In the genomic region with DNA sequence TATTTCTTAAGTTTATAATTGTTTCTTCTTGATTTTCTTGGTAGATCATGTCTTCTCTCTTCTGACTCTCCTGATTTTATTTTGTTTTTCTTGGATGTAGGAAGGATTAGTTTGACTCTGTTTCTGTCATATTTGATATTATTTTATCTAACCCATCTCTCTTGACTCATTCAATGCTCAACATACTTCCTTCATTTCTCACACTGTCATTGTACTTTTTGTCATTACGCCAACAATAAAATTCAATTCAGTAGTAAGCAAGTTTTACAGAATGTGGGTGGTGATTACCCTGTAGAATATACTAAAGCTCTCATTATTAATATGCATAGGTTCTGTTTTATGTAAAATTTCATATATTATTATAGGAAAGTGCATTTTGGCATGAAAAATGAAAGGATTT, we compare ENCODE assay signal across 29 cellular contexts.
"Had no signal": no experiment of that assay in that cellular context is flagged by ENCODE, and none has a peak within 500 bp of the region (broad histone marks: within the 10 kb centered on the region; RNA-seq: fewer than 3 reads in every experiment).

No MANE protein-coding gene starts in this region.

- H3K27ac ChIP-seq: cardiac muscle cell, PC-9, RWPE1, WERI-Rb-1 had no signal

- H3K36me3 ChIP-seq: cardiac muscle cell, MG63, WERI-Rb-1 had no signal

- H3K9me3 ChIP-seq: MG63 had no signal

- FAIRE-seq: RCC 7860 had no signal

- ATAC-seq: activated CD8-positive, alpha-beta T cell treated with anti-CD3 and anti-CD28 coated beads, Interleukin-2, amount 10 ng/mL, durations not matched to agents 7 days and 5 days; activated naive CD4-positive, alpha-beta T cell treated with anti-CD3 and anti-CD28 coated beads, Interleukin-2, amount 50 U/mL, for 72 hours had no signal

- DNase-seq: activated CD4-positive, alpha-beta T cell treated with anti-CD3 and anti-CD28 coated beads, Interleukin-2, amount 10 ng/mL, durations not matched to agents 24 days and 14 days; activated CD4-positive, alpha-beta T cell treated with anti-CD3 and anti-CD28 coated beads, Interleukin-2, amount 50 U/mL, for 48 hours; activated CD4-positive, CD25-positive, alpha-beta regulatory T cell; activated CD8-positive, alpha-beta T cell treated with anti-CD3 and anti-CD28 coated beads, Interleukin-2, amount 10 ng/mL, durations not matched to agents 7 days and 5 days; activated gamma-delta T cell; activated naive CD4-positive, alpha-beta T cell treated with Interleukin-2 at 50 U/mL for 16 hours; activated T-cell treated with anti-CD3 and anti-CD28 coated beads, Interleukin-2, amount 50 U/mL, for 24 hours; anterior cingulate cortex; MG63; NCI-H1048; NCI-H1105 treated with DMSO at 0.1 percent for 48 hours; NCI-H1436 treated with DMSO at 0.1 percent for 48 hours; NCI-H1694 treated with DMSO at 0.1 percent for 48 hours; NCI-H2029; NCI-H510A; NCI-H526; NCI-H748 treated with DMSO at 0.1 percent for 48 hours; NK-92 treated with Interleukin-12 subunit alpha and Interleukin-12 subunit beta, amount 100 ng/mL, for 24 hours; PC-9; Right ventricle myocardium superior; SW 1271; T-helper 1 cell; T-helper 2 cell; T-helper 9 cell; WERI-Rb-1 had no signal

- H3K4me3 ChIP-seq: cardiac muscle cell, MG63, PC-9 had no signal

- H3K27me3 ChIP-seq: cardiac muscle cell, MG63 had no signal
